In genomic region chr1:78607334-78607927, GRCh38 we compare ENCODE assay signal across 8 cellular contexts. TPM values are rescaled to one million over a fixed set of nuclear protein-coding genes. Genes with fewer than 3 reads are reported as not detected.
DNase-seq lines count a peak whose midpoint lies in the region; ATAC-seq and TF ChIP-seq lines count a peak whose summit lies in the region.

No MANE protein-coding gene starts in this region.

- DNase-seq in GM13977 (ENCODE audit: low spot score) (peak; percentile 3), NCI-H345 (lab: John Stamatoyannopoulos, UW) (peak; percentile 30), dermis blood vessel endothelial cell (peak; percentile 57), psoas muscle (no peak), MG63 (no peak)
- no peak for DNase-seq in activated T-cell treated with anti-CD3 and anti-CD28 coated beads, Interleukin-2, amount 50 U/mL, for 1 hour

- peak; percentile 40 for TF ChIP-seq CTCF in GM13977 (IDR thresholded peaks at IDR 0.05; ENCODE audit: extremely low read depth, insufficient read depth, missing control alignments)
- peak; percentile 40 for TF ChIP-seq CTCF in psoas muscle (IDR thresholded peaks at IDR 0.05)

- intact Hi-C loops in psoas muscle (cut with DNase I): loop anchor here in 1 of 2 donors (5.0 kb wide), 1 partner anchor 465 kb away; no protein-coding TSS in a partner anchor

- in situ Hi-C loops in GM13977 (cut with MboI; ENCODE audit: low pct_unique_long_range_greater_than_20kb, low sequenced_read_pairs, unreplicated experiment): loop anchor here (10.0 kb wide), 1 partner anchor 483 kb away; no protein-coding TSS in a partner anchor

- WGBS in psoas muscle, 3 donors: 81 to 89% (median 87%) methylated on average over 5 of the region's 5 CpGs

- no peak overlapping the region for H3K4me3 ChIP-seq in psoas muscle
- H3K4me3 ChIP-seq in MG63: no peak overlapping the region

- H3K4me1 ChIP-seq in psoas muscle: no peaks in the 10 kb centered on the region

- H3K36me3 ChIP-seq in psoas muscle (ENCODE audit: insufficient read depth in 1 of 2, low read depth in 1 of 2) (no peaks in the 10 kb centered on the region), MG63 (no peaks in the 10 kb centered on the region)

- no peaks in the 10 kb centered on the region for H3K27me3 ChIP-seq in psoas muscle (ENCODE audit: insufficient read depth in 3 of 3, low read length in 2 of 3)
- no peaks in the 10 kb centered on the region for H3K27me3 ChIP-seq in MG63

- H3K9me3 ChIP-seq in psoas muscle: no peaks in the 10 kb centered on the region
- H3K9me3 ChIP-seq in MG63: no peaks in the 10 kb centered on the region

- no peak overlapping the region for H3K27ac ChIP-seq in psoas muscle

- no peak for ATAC-seq in psoas muscle
- ATAC-seq in HG03039 (IDR thresholded peaks at IDR 0.05; ENCODE audit: unreplicated experiment): no peak
- ATAC-seq in GM18907 (IDR thresholded peaks at IDR 0.05; ENCODE audit: unreplicated experiment): no peak

RNA-seq across cellular contexts. Expression of gene IFI44L, which starts 12.8 kb away (rescaled TPM):
- 0.51 and 1.7 TPM in 2 replicates for total RNA-seq in dermis blood vessel endothelial cell
- total RNA-seq in psoas muscle: 1 to 10 TPM; 2.5 to 5.6 (median 4.0) TPM
- 1 to 10 TPM in 2 of 3 donors, under 1 TPM in 1; 0.91 to 1.9 (median 1.6) TPM for polyA plus RNA-seq in psoas muscle
- 0.13 and 15.0 TPM in 2 replicates for total RNA-seq in MG63 (2014; rRNA removed; shearing (Covaris generic); ENCODE audit: low replicate concordance)

RNA-seq across cellular contexts. Expression of gene IFI44, which starts 42.2 kb away (rescaled TPM):
- total RNA-seq in dermis blood vessel endothelial cell: 9.5 and 17.3 TPM in 2 replicates
- 1 to 10 TPM; 3.3 to 6.8 (median 4.0) TPM for total RNA-seq in psoas muscle
- polyA plus RNA-seq in psoas muscle: 1 to 10 TPM; 3.3 to 5.0 (median 4.3) TPM
- 58.6 and 155 TPM in 2 replicates for total RNA-seq in MG63 (2014; rRNA removed; shearing (Covaris generic); ENCODE audit: low replicate concordance)

Comparison
In these comparisons a context has a peak if more than half of its experiments do, and no peak if none do; other contexts are left out.
1. DNase-seq: peak in GM13977 (single experiment), NCI-H345 (single experiment) and dermis blood vessel endothelial cell (single experiment); none in psoas muscle (0 of 2), activated T-cell treated with anti-CD3 and anti-CD28 coated beads, Interleukin-2, amount 50 U/mL, for 1 hour (single experiment) and MG63 (single experiment).